In the genomic region with DNA sequence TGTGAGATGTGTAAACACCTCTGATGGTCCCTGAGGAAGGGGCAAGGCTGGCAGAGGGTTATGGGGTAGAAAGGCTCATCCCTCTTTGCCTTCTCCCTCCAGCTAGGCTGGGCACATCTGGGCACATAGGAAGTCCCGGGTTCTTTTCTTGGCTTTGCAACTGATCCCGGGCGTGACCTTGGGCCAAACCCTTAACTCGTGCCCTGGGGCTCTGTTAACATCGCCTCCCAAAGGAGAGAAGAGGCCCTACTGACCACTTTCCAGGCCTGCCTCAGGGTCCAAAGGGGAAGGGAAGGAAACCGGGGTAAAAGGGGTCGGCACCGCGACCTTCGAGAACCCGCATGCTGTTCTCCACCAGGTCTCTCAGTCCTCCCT, we compare ENCODE assay signal across 7 cellular contexts. TPM values are rescaled to one million over a fixed set of nuclear protein-coding genes. Genes with fewer than 3 reads are reported as not detected.
A peak's percentile ranks its signal among the peaks of the same experiment; 100 is the strongest.
DNase-seq lines count a peak whose midpoint lies in the region; ATAC-seq, FAIRE-seq and TF ChIP-seq lines count a peak whose summit lies in the region.

No MANE protein-coding gene starts in this region.

- dilution Hi-C loops in keratinocyte (cut with MboI; ENCODE audit: extremely low pct_ligation_motif_present, low sequenced_read_pairs) = no loop called here

- intact Hi-C loops in activated T-helper 2 cell treated with anti-CD3 and anti-CD28 coated beads, Interferon-gamma antibody, Interleukin-2, Interleukin-4, amounts not matched to agents 10 μg/mL and 5 μg/mL and 100 μg/mL, durations not matched to agents 14 hours and 24 hours and 36 hours (cut with micrococcal nuclease) = loop anchor here (5.0 kb wide), 2 partner anchors 215 to 1375 kb away; partner anchors contain the start of genes CYB561D2, NPRL2, PARP3 and RRP9

- H3K27ac Mint-ChIP-seq in activated T-helper 2 cell treated with anti-CD3 and anti-CD28 coated beads, Interferon-gamma antibody, Interleukin-2, Interleukin-4, amounts not matched to agents 10 μg/mL and 5 μg/mL and 100 μg/mL, durations not matched to agents 14 hours and 24 hours and 36 hours = peak overlapping the region; percentile 53

- H3K79me2 ChIP-seq in keratinocyte (ENCODE audit: control insufficient read depth, insufficient read depth, low read length) = peaks cover 7% of the 10 kb centered on the region

- no peak for TF ChIP-seq POLR2A in H54 (IDR thresholded peaks at IDR 0.05; ENCODE audit: low read depth, low read length)

- H3K27me3 ChIP-seq in HUES48 (ENCODE audit: control insufficient read depth, insufficient read depth, low read length) = peaks cover 10% of the 10 kb centered on the region
- H3K27me3 ChIP-seq in keratinocyte (ENCODE audit: control insufficient read depth, extremely low read depth, insufficient read depth, low read length) = no peaks in the 10 kb centered on the region
- no peaks in the 10 kb centered on the region for H3K27me3 ChIP-seq in stomach smooth muscle (ENCODE audit: control insufficient read depth in 1 of 2, insufficient read depth in 2 of 2, low read length in 2 of 2)

- H3K27ac ChIP-seq in HUES48 (ENCODE audit: low read depth, low read length) (no peak overlapping the region), keratinocyte (ENCODE audit: control insufficient read depth, insufficient read depth, low read length) (no peak overlapping the region), stomach smooth muscle (ENCODE audit: low read length) (peak overlapping the region; percentile 66)

- DNase-seq in activated T-helper 2 cell treated with anti-CD3 and anti-CD28 coated beads, Interferon-gamma antibody, Interleukin-2, Interleukin-4, amounts not matched to agents 10 μg/mL and 5 μg/mL and 100 μg/mL, durations not matched to agents 14 hours and 24 hours and 36 hours (ENCODE audit: low spot score) = no peak
- DNase-seq in keratinocyte (ENCODE audit: low read depth, low spot score) (no peak), H54 (ENCODE audit: insufficient read length, low spot score) (no peak)

- no peaks in the 10 kb centered on the region for H3K9me1 ChIP-seq in keratinocyte (ENCODE audit: control insufficient read depth, extremely low read depth, insufficient read depth, low read length)

- FAIRE-seq in keratinocyte (lab: Jason Lieb, UNC) (no peak), H54 (lab: Jason Lieb, UNC) (no peak)

- H3K4me3 Mint-ChIP-seq in activated T-helper 2 cell treated with anti-CD3 and anti-CD28 coated beads, Interferon-gamma antibody, Interleukin-2, Interleukin-4, amounts not matched to agents 10 μg/mL and 5 μg/mL and 100 μg/mL, durations not matched to agents 14 hours and 24 hours and 36 hours (ENCODE audit: low read depth) = peak overlapping the region; percentile 95

- H4K20me1 ChIP-seq in keratinocyte (ENCODE audit: control insufficient read depth, extremely low read depth, insufficient read depth, low read length) = no peaks in the 10 kb centered on the region

- peak overlapping the region; percentile 85 for H3K4me2 ChIP-seq in keratinocyte (ENCODE audit: control insufficient read depth, extremely low read depth, insufficient read depth, low read depth, low read length)

- no peaks in the 10 kb centered on the region for H3K27me3 Mint-ChIP-seq in activated T-helper 2 cell treated with anti-CD3 and anti-CD28 coated beads, Interferon-gamma antibody, Interleukin-2, Interleukin-4, amounts not matched to agents 10 μg/mL and 5 μg/mL and 100 μg/mL, durations not matched to agents 14 hours and 24 hours and 36 hours (ENCODE audit: low read depth)

- peaks cover 49% of the 10 kb centered on the region for H3K4me1 Mint-ChIP-seq in activated T-helper 2 cell treated with anti-CD3 and anti-CD28 coated beads, Interferon-gamma antibody, Interleukin-2, Interleukin-4, amounts not matched to agents 10 μg/mL and 5 μg/mL and 100 μg/mL, durations not matched to agents 14 hours and 24 hours and 36 hours (ENCODE audit: low read depth)

- H3K36me3 Mint-ChIP-seq in activated T-helper 2 cell treated with anti-CD3 and anti-CD28 coated beads, Interferon-gamma antibody, Interleukin-2, Interleukin-4, amounts not matched to agents 10 μg/mL and 5 μg/mL and 100 μg/mL, durations not matched to agents 14 hours and 24 hours and 36 hours (ENCODE audit: low read depth) = peaks cover 41% of the 10 kb centered on the region

- H3K4me3 ChIP-seq in HUES48 (ENCODE audit: low read depth, low read length) (peak overlapping the region; percentile 64), keratinocyte (ENCODE audit: control insufficient read depth in 2 of 3, extremely low read depth in 1 of 3, insufficient read depth in 2 of 3, low read depth in 1 of 3, low read length in 3 of 3) (peak overlapping the region in 1 of 3 experiments; percentile 27), stomach smooth muscle (ENCODE audit: low read length in 2 of 2) (peak overlapping the region; percentile 40 to 99)

- no peaks in the 10 kb centered on the region for H3K9me3 ChIP-seq in HUES48 (ENCODE audit: control insufficient read depth, insufficient read depth, low read length)
- H3K9me3 ChIP-seq in keratinocyte (ENCODE audit: control insufficient read depth, low read depth, low read length) = no peaks in the 10 kb centered on the region
- H3K9me3 ChIP-seq in stomach smooth muscle (ENCODE audit: control insufficient read depth in 2 of 2, low read length in 2 of 2) = no peaks in the 10 kb centered on the region

- H2AFZ ChIP-seq in keratinocyte (ENCODE audit: control insufficient read depth, low read length) = no peak overlapping the region

- H3K4me1 ChIP-seq in HUES48 (ENCODE audit: control insufficient read depth, insufficient read depth, low read length) = peaks cover 4% of the 10 kb centered on the region
- peaks cover 35% of the 10 kb centered on the region for H3K4me1 ChIP-seq in keratinocyte (ENCODE audit: control insufficient read depth, extremely low read depth, insufficient read depth, low read length)
- peaks cover 51% of the 10 kb centered on the region for H3K4me1 ChIP-seq in stomach smooth muscle (ENCODE audit: control insufficient read depth, insufficient read depth, low read length)

- H3K9ac ChIP-seq in HUES48 (ENCODE audit: low read depth, low read length) = peak overlapping the region; percentile 43; the same call in 1 of the 2 replicates
- no peak overlapping the region for H3K9ac ChIP-seq in keratinocyte (ENCODE audit: control insufficient read depth, extremely low read depth, insufficient read depth, low read length)
- peak overlapping the region; percentile 66 to 86 for H3K9ac ChIP-seq in stomach smooth muscle (ENCODE audit: low read length in 2 of 2)

- H3K36me3 ChIP-seq in HUES48 (ENCODE audit: control insufficient read depth, insufficient read depth, low read length) (no peaks in the 10 kb centered on the region), keratinocyte (ENCODE audit: control insufficient read depth in 2 of 2, extremely low read depth in 1 of 2, insufficient read depth in 2 of 2, low read length in 2 of 2) (no peaks in the 10 kb centered on the region), stomach smooth muscle (ENCODE audit: control insufficient read depth in 2 of 2, insufficient read depth in 2 of 2, low read length in 2 of 2) (no peaks in the 10 kb centered on the region)

- no peaks in the 10 kb centered on the region for H3K9me3 Mint-ChIP-seq in activated T-helper 2 cell treated with anti-CD3 and anti-CD28 coated beads, Interferon-gamma antibody, Interleukin-2, Interleukin-4, amounts not matched to agents 10 μg/mL and 5 μg/mL and 100 μg/mL, durations not matched to agents 14 hours and 24 hours and 36 hours

- ATAC-seq in HG02588 (IDR thresholded peaks at IDR 0.05; ENCODE audit: unreplicated experiment) = no peak
- no peak for ATAC-seq in GM21737 (IDR thresholded peaks at IDR 0.05; ENCODE audit: unreplicated experiment)

- TF ChIP-seq CTCF in keratinocyte (optimal IDR thresholded peaks at IDR 0.05 in 1 of 3, IDR thresholded peaks at IDR 0.05 in 1 of 3, conservative IDR thresholded peaks at IDR 0.05 in 1 of 3; ENCODE audit: extremely low read depth in 1 of 3, insufficient read depth in 2 of 3, low read length in 3 of 3) = no peak

RNA-seq across cellular contexts. Expression of gene C3orf18, which starts 0.5 kb away (rescaled TPM):
- 35.2 and 37.2 TPM in 2 replicates for total RNA-seq in activated T-helper 2 cell treated with anti-CD3 and anti-CD28 coated beads, Interferon-gamma antibody, Interleukin-2, Interleukin-4, amounts not matched to agents 10 μg/mL and 5 μg/mL and 100 μg/mL, durations not matched to agents 14 hours and 24 hours and 36 hours
- polyA plus RNA-seq in keratinocyte = 1.4 to 2.6 TPM (median 1.4 TPM) in 3 replicates
- 0.30 TPM for polyA plus RNA-seq in keratinocyte (2011; ENCODE audit: low read depth)
- 0.56 and 1.3 TPM in 2 replicates for polyA plus RNA-seq in keratinocyte (2011; cell fraction: cytosol; rRNA removed)
- polyA plus RNA-seq in keratinocyte (2011; cell fraction: nucleus; rRNA removed) = 2.2 and 2.8 TPM in 2 replicates
- polyA plus RNA-seq in keratinocyte (2012; ENCODE audit: low replicate concordance) = 0.14 and 0.92 TPM in 2 replicates
- polyA minus RNA-seq in keratinocyte = 1.4 to 4.5 TPM (median 3.9 TPM) in 3 replicates
- not detected for polyA minus RNA-seq in keratinocyte (2011; cell fraction: cytosol; rRNA and poly(A)+ RNA removed)
- 0.32 and 0.93 TPM in 2 replicates for polyA minus RNA-seq in keratinocyte (2011; cell fraction: nucleus; rRNA and poly(A)+ RNA removed)

RNA-seq across cellular contexts. Expression of gene HEMK1, which starts 2.3 kb away (rescaled TPM):
- total RNA-seq in activated T-helper 2 cell treated with anti-CD3 and anti-CD28 coated beads, Interferon-gamma antibody, Interleukin-2, Interleukin-4, amounts not matched to agents 10 μg/mL and 5 μg/mL and 100 μg/mL, durations not matched to agents 14 hours and 24 hours and 36 hours = 61.7 and 68.7 TPM in 2 replicates
- 12.9 to 19.5 TPM (median 13.0 TPM) in 3 replicates for polyA plus RNA-seq in keratinocyte
- polyA plus RNA-seq in keratinocyte (2011; ENCODE audit: low read depth) = 0.74 TPM
- 7.4 and 12.2 TPM in 2 replicates for polyA plus RNA-seq in keratinocyte (2011; cell fraction: cytosol; rRNA removed)
- polyA plus RNA-seq in keratinocyte (2011; cell fraction: nucleus; rRNA removed) = 32.6 and 40.2 TPM in 2 replicates
- polyA plus RNA-seq in keratinocyte (2012; ENCODE audit: low replicate concordance) = 10.1 and 15.6 TPM in 2 replicates
- 9.7 to 14.6 TPM (median 12.7 TPM) in 3 replicates for polyA minus RNA-seq in keratinocyte
- polyA minus RNA-seq in keratinocyte (2011; cell fraction: cytosol; rRNA and poly(A)+ RNA removed) = 8.6 TPM
- polyA minus RNA-seq in keratinocyte (2011; cell fraction: nucleus; rRNA and poly(A)+ RNA removed) = 6.4 and 8.7 TPM in 2 replicates

RNA-seq across cellular contexts. Expression of gene CISH, which starts 44.6 kb away (rescaled TPM):
- total RNA-seq in activated T-helper 2 cell treated with anti-CD3 and anti-CD28 coated beads, Interferon-gamma antibody, Interleukin-2, Interleukin-4, amounts not matched to agents 10 μg/mL and 5 μg/mL and 100 μg/mL, durations not matched to agents 14 hours and 24 hours and 36 hours = 351 and 355 TPM in 2 replicates
- polyA plus RNA-seq in keratinocyte = 1.8 to 3.5 TPM (median 2.8 TPM) in 3 replicates
- 0.77 TPM for polyA plus RNA-seq in keratinocyte (2011; ENCODE audit: low read depth)
- polyA plus RNA-seq in keratinocyte (2011; cell fraction: cytosol; rRNA removed) = 2.3 and 4.2 TPM in 2 replicates
- polyA plus RNA-seq in keratinocyte (2011; cell fraction: nucleus; rRNA removed) = 4.7 and 7.4 TPM in 2 replicates
- polyA plus RNA-seq in keratinocyte (2012; ENCODE audit: low replicate concordance) = 3.6 and 6.7 TPM in 2 replicates
- 3.8 to 7.1 TPM (median 4.2 TPM) in 3 replicates for polyA minus RNA-seq in keratinocyte
- polyA minus RNA-seq in keratinocyte (2011; cell fraction: cytosol; rRNA and poly(A)+ RNA removed) = 6.9 TPM
- 3.2 and 3.4 TPM in 2 replicates for polyA minus RNA-seq in keratinocyte (2011; cell fraction: nucleus; rRNA and poly(A)+ RNA removed)

RNA-seq across cellular contexts. Expression of gene MAPKAPK3, which starts 50.0 kb away (rescaled TPM):
- 178 and 190 TPM in 2 replicates for total RNA-seq in activated T-helper 2 cell treated with anti-CD3 and anti-CD28 coated beads, Interferon-gamma antibody, Interleukin-2, Interleukin-4, amounts not matched to agents 10 μg/mL and 5 μg/mL and 100 μg/mL, durations not matched to agents 14 hours and 24 hours and 36 hours
- 134 to 172 TPM (median 148 TPM) in 3 replicates for polyA plus RNA-seq in keratinocyte
- polyA plus RNA-seq in keratinocyte (2011; ENCODE audit: low read depth) = 29.2 TPM
- polyA plus RNA-seq in keratinocyte (2011; cell fraction: cytosol; rRNA removed) = 140 and 168 TPM in 2 replicates
- 73.7 and 78.1 TPM in 2 replicates for polyA plus RNA-seq in keratinocyte (2011; cell fraction: nucleus; rRNA removed)
- polyA plus RNA-seq in keratinocyte (2012; ENCODE audit: low replicate concordance) = 61.7 and 126 TPM in 2 replicates
- polyA minus RNA-seq in keratinocyte = 148 to 206 TPM (median 152 TPM) in 3 replicates
- 85.2 TPM for polyA minus RNA-seq in keratinocyte (2011; cell fraction: cytosol; rRNA and poly(A)+ RNA removed)
- polyA minus RNA-seq in keratinocyte (2011; cell fraction: nucleus; rRNA and poly(A)+ RNA removed) = 36.5 and 51.9 TPM in 2 replicates
